17 cellular contexts compared by ENCODE assay signal in the genomic region with DNA sequence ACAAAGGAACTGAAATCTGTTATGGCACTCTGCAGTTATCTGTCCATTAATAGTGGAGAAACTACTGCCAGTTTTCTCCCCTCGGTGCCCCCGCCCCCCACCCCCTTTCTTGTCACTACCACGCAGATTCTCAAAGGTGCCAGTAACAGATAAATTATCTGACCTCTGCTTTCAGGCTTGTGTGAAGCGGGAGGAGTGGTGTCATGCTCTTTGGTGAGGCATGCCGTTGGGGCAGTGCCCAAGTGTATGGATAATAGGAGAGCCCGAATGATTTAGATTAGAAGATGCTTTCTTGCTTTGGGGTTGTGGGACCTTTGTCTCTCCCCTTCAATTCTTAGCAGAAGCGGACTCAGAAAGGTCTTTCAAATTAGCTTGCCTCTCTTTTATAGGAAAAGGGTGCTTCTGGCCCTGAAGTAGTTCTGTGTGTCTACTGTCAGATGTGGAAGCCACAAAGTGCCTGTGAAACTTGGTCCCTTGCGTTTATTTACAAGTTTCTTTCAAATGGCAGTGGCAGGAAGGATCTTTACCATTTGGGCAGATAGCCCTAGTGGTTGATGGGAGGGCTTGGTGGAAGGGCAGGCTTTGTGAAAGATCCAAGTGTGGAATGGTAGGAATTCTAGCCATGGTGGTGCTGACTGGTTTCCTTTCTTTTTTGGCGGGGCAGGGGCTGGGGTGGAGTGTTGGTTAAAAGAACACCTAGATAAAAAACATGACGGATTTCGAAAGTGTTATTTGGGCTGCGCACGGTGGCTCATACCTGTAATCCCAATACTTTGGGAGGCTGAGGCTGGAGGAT. TPM values are rescaled to one million over a fixed set of nuclear protein-coding genes. Genes with fewer than 3 reads are reported as not detected.
DNase-seq lines count a peak whose midpoint lies in the region; ATAC-seq and TF ChIP-seq lines count a peak whose summit lies in the region.
"Had no signal": no experiment of that assay in that cellular context is flagged by ENCODE, and none has a peak within 500 bp of the region (broad histone marks: within the 10 kb centered on the region; RNA-seq: fewer than 3 reads in every experiment).

No MANE protein-coding gene starts in this region.

- peaks cover 50% of the 10 kb centered on the region for H3K27me3 ChIP-seq in H7 (ENCODE audit: control insufficient read depth, insufficient read depth, low read length)
- no peaks in the 10 kb centered on the region for H3K27me3 ChIP-seq in endodermal cell (ENCODE audit: control insufficient read depth, insufficient read depth, low read length, poor library complexity, severe bottlenecking)

- no peak overlapping the region for H3K27ac ChIP-seq in endodermal cell (ENCODE audit: low read depth, low read length)
- H3K27ac ChIP-seq: C4-2B had no signal

- H3K27me3 Mint-ChIP-seq in endodermal cell (ENCODE audit: insufficient read depth) (peaks cover 9% of the 10 kb centered on the region), nephron progenitor cell (ENCODE audit: low read depth, poor library complexity) (peaks cover 5% of the 10 kb centered on the region)

- TF ChIP-seq CTCF in endodermal cell (conservative IDR thresholded peaks at IDR 0.05) (peak; percentile 43), nephron progenitor cell (IDR thresholded peaks at IDR 0.05) (no peak)

- peaks cover 26% of the 10 kb centered on the region for H3K4me1 ChIP-seq in endodermal cell (ENCODE audit: control insufficient read depth, insufficient read depth, low read length)

- H3K9me3 ChIP-seq in endodermal cell (ENCODE audit: control insufficient read depth, low read length): no peaks in the 10 kb centered on the region

- 67 to 80% methylated on average over 5 to 11 of the region's 13 CpGs for WGBS in endodermal cell (ENCODE audit: insufficient coverage in 1 of 2, insufficient read length in 1 of 2), 2 experiments

- H3K4me3 Mint-ChIP-seq in endodermal cell (no peak overlapping the region), nephron progenitor cell (peak overlapping the region; percentile 35)

- H3K9me3 Mint-ChIP-seq in endodermal cell (no peaks in the 10 kb centered on the region), nephron progenitor cell (no peaks in the 10 kb centered on the region)

- peaks cover 88% of the 10 kb centered on the region for H3K4me1 Mint-ChIP-seq in endodermal cell
- peaks cover 96% of the 10 kb centered on the region for H3K4me1 Mint-ChIP-seq in nephron progenitor cell

- H3K36me3 Mint-ChIP-seq in endodermal cell (ENCODE audit: low read depth) (no peaks in the 10 kb centered on the region), nephron progenitor cell (ENCODE audit: low read depth) (no peaks in the 10 kb centered on the region)

- peak; percentile 32 for DNase-seq in H7
- peak; percentile 53 for DNase-seq in NAMALWA (ENCODE audit: low spot score)
- DNase-seq in endodermal cell: peak; percentile 85
- no peak for DNase-seq in nephron progenitor cell
- DNase-seq in NCI-H1436 treated with DMSO at 0.1 percent for 48 hours (lab: John Stamatoyannopoulos, UW): no peak
- DNase-seq in globus pallidus (ENCODE audit: low spot score): no peak
- DNase-seq: ACHN, GDM1, GOT3, KBM-7, NCI-H1417 treated with DMSO at 0.1 percent for 48 hours, NCI-H2029, NCI-H446 treated with DMSO at 0.1 percent for 48 hours had no signal

- no peak overlapping the region for H3K9ac ChIP-seq in endodermal cell (ENCODE audit: extremely low read depth, low read length, poor library complexity, severe bottlenecking)

- no peaks in the 10 kb centered on the region for H3K36me3 ChIP-seq in H7 (replicated peaks; ENCODE audit: control insufficient read depth, insufficient read depth, low read length)
- H3K36me3 ChIP-seq in endodermal cell (ENCODE audit: control insufficient read depth, insufficient read depth, low read length): no peaks in the 10 kb centered on the region

- ATAC-seq in GM21619 (IDR thresholded peaks at IDR 0.05; ENCODE audit: unreplicated experiment): no peak
- no peak for ATAC-seq in GM19328 (IDR thresholded peaks at IDR 0.05; ENCODE audit: unreplicated experiment)
- ATAC-seq: HepG2 had no signal

- H3K4me3 ChIP-seq in H7 (ENCODE audit: insufficient read depth, low read depth, low read length): no peak overlapping the region
- no peak overlapping the region for H3K4me3 ChIP-seq in endodermal cell (ENCODE audit: low read length)

- H3K27ac Mint-ChIP-seq in endodermal cell (peak overlapping the region; percentile 69), nephron progenitor cell (peak overlapping the region; percentile 80)

RNA-seq across cellular contexts. Expression of gene AUTS2, which starts 26.8 kb away (rescaled TPM):
- total RNA-seq in H7 (2014; rRNA removed; shearing (Covaris generic)): 14.6 and 16.1 TPM in 2 replicates
- 100 to 1,000 TPM in 1 of 2 donors, 10 to 100 TPM in 1; 76.8 to 106 TPM for total RNA-seq in endodermal cell
- 120 TPM for polyA plus RNA-seq in endodermal cell (2013, experiment 1 of 2)
- polyA plus RNA-seq in endodermal cell (2013, experiment 2 of 2): 103 TPM
- polyA plus RNA-seq: HepG2 had no signal

Comparison
In these comparisons a context has a peak if more than half of its experiments do, and no peak if none do; other contexts are left out.
1. DNase-seq: peak in H7 (single experiment), NAMALWA (single experiment) and endodermal cell (single experiment); none in nephron progenitor cell (single experiment), NCI-H1436 treated with DMSO at 0.1 percent for 48 hours (single experiment) and globus pallidus (single experiment).